27 cellular contexts compared by ENCODE assay signal in genomic region chrX:101950581-101950980, GRCh38.
"Had no signal": no experiment of that assay in that cellular context is flagged by ENCODE, and none has a peak within 500 bp of the region (broad histone marks: within the 10 kb centered on the region; RNA-seq: fewer than 3 reads in every experiment).

No MANE protein-coding gene starts in this region.

- H3K4me1 Mint-ChIP-seq: nephron; neural progenitor cell; stimulated activated effector memory CD8-positive, alpha-beta T cell treated with anti-CD3 and anti-CD28 coated beads, Interleukin-12 subunit alpha, Interleukin-12 subunit beta, amount 100 ng/mL, for 72 hours had no signal

- H3K9me3 ChIP-seq: ovary, psoas muscle, right lobe of liver, sigmoid colon, thoracic aorta, thyroid gland, tibial nerve, vagina had no signal

- H3K27ac Mint-ChIP-seq: nephron; neural progenitor cell; progenitor cell of endocrine pancreas; stimulated activated effector memory CD8-positive, alpha-beta T cell treated with anti-CD3 and anti-CD28 coated beads, Interleukin-12 subunit alpha, Interleukin-12 subunit beta, amount 100 ng/mL, for 72 hours; stimulated activated naive B cell treated with anti-CD40 and anti-IgM and Interleukin-4, amounts not matched to agents 10 μg/mL and 1 μg/mL and 100 μg/mL, for 72 hours; stimulated activated naive CD8-positive, alpha-beta T cell treated with anti-CD3 and anti-CD28 coated beads, Interleukin-15, Interleukin-2, amounts not matched to agents 100 ng/mL and 50 ng/mL, for 24 hours had no signal

- H3K36me3 Mint-ChIP-seq: neural progenitor cell; stimulated activated effector memory CD8-positive, alpha-beta T cell treated with anti-CD3 and anti-CD28 coated beads, Interleukin-12 subunit alpha, Interleukin-12 subunit beta, amount 100 ng/mL, for 72 hours; stimulated activated naive B cell treated with anti-CD40 and anti-IgM and Interleukin-4, amounts not matched to agents 10 μg/mL and 1 μg/mL and 100 μg/mL, for 72 hours had no signal

- H3K4me3 Mint-ChIP-seq: nephron; neural progenitor cell; stimulated activated effector memory CD8-positive, alpha-beta T cell treated with anti-CD3 and anti-CD28 coated beads, Interleukin-12 subunit alpha, Interleukin-12 subunit beta, amount 100 ng/mL, for 72 hours; stimulated activated naive B cell treated with anti-CD40 and anti-IgM and Interleukin-4, amounts not matched to agents 10 μg/mL and 1 μg/mL and 100 μg/mL, for 72 hours; stimulated activated naive CD8-positive, alpha-beta T cell treated with anti-CD3 and anti-CD28 coated beads, Interleukin-15, Interleukin-2, amounts not matched to agents 100 ng/mL and 50 ng/mL, for 24 hours had no signal

- H3K27ac ChIP-seq: neural progenitor cell, ovary, parathyroid adenoma, psoas muscle, right lobe of liver, sigmoid colon, stomach, thoracic aorta, thyroid gland, tibial nerve, upper lobe of left lung, vagina had no signal

- H3K27me3 ChIP-seq: neural progenitor cell, ovary, thyroid gland, tibial nerve, upper lobe of left lung, vagina had no signal

- H3K9ac ChIP-seq: neural progenitor cell, parathyroid adenoma had no signal

- DNase-seq: occipital lobe; ovary; posterior cingulate gyrus; right cardiac atrium; right lobe of liver; sigmoid colon; small intestine; stimulated activated CD4-positive, alpha-beta T cell treated with anti-CD3 and anti-CD28 coated beads, Interleukin-15, amount 100 ng/mL, for 24 hours; stimulated activated CD4-positive, alpha-beta T cell treated with anti-CD3 and anti-CD28 coated beads, Interleukin-2, amount 100 ng/mL, for 24 hours; stimulated activated CD4-positive, alpha-beta T cell treated with anti-CD3 and anti-CD28 coated beads, Interleukin-2, amount 100 ng/mL, for 48 hours; stimulated activated CD4-positive, alpha-beta T cell treated with anti-CD3 and anti-CD28 coated beads, Interleukin-4, amount 100 ng/mL, for 24 hours; stimulated activated naive B cell treated with anti-CD40 and anti-IgM and Interleukin-4, amounts not matched to agents 10 μg/mL and 1 μg/mL and 100 μg/mL, for 72 hours; stimulated activated naive CD4-positive, alpha-beta T cell treated with Interleukin-2 at 50 U/mL for 16 hours; stomach; thyroid gland; trophoblast cell; upper lobe of left lung had no signal

- H2AFZ ChIP-seq: neural progenitor cell, parathyroid adenoma had no signal

- H3K4me2 ChIP-seq: neural progenitor cell had no signal

- ATAC-seq: psoas muscle; right cardiac atrium; right lobe of liver; stimulated activated effector memory CD8-positive, alpha-beta T cell treated with anti-CD3 and anti-CD28 coated beads, Interleukin-12 subunit alpha, Interleukin-12 subunit beta, amount 100 ng/mL, for 72 hours; stimulated activated naive B cell treated with anti-CD40 and anti-IgM and Interleukin-4, amounts not matched to agents 10 μg/mL and 1 μg/mL and 100 μg/mL, for 72 hours had no signal

- H3K9me3 Mint-ChIP-seq: neural progenitor cell; stimulated activated naive CD8-positive, alpha-beta T cell treated with anti-CD3 and anti-CD28 coated beads, Interleukin-15, Interleukin-2, amounts not matched to agents 100 ng/mL and 50 ng/mL, for 24 hours had no signal

- H3K79me2 ChIP-seq: parathyroid adenoma had no signal

- H3K27me3 Mint-ChIP-seq: progenitor cell of endocrine pancreas had no signal

- H3K4me1 ChIP-seq: neural progenitor cell, parathyroid adenoma, psoas muscle, right lobe of liver, sigmoid colon, stomach, thyroid gland, tibial nerve, upper lobe of left lung, vagina had no signal
